ENCODE assay signal across 31 cellular contexts in the genomic region with DNA sequence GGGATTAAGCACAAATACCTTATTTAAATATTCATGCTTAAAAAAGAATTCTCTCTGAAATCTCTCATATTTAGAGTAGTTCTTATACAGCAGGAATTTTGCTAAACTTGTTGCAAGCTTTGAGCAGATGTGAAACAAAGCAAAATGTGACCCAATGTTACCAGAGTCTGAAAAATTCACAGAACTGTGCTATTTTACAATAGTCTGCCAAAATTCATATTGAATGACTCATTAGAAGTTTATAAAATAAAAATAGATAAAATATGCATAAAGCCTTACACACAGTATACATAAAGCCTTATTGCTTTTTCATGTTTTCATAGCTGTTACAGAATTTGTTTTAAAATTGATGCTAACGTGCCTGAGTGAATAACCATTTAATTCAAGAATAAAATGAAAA. TPM values are rescaled to one million over a fixed set of nuclear protein-coding genes. Genes with fewer than 3 reads are reported as not detected.
DNase-seq lines count a peak whose midpoint lies in the region; ATAC-seq, FAIRE-seq and TF ChIP-seq lines count a peak whose summit lies in the region.
"Had no signal": no experiment of that assay in that cellular context is flagged by ENCODE, and none has a peak within 500 bp of the region (broad histone marks: within the 10 kb centered on the region; RNA-seq: fewer than 3 reads in every experiment).

No MANE protein-coding gene starts in this region.

- H3K9ac ChIP-seq in endothelial cell of umbilical vein (replicated peaks; ENCODE audit: extremely low read depth, insufficient read depth, low read length) (peak overlapping the region; percentile 32), mesendoderm (ENCODE audit: low read length) (no peak overlapping the region)

- TF ChIP-seq POLR2A in endothelial cell of umbilical vein (IDR thresholded peaks at IDR 0.05; ENCODE audit: low read depth, low read length): no peak

- no peak overlapping the region for H4K8ac ChIP-seq in mesendoderm (ENCODE audit: low read depth, low read length)

- H4K5ac ChIP-seq in mesendoderm (ENCODE audit: low read length): no peak overlapping the region

- H3K4ac ChIP-seq in mesendoderm (ENCODE audit: low read depth, low read length): no peak overlapping the region

- H3K27ac ChIP-seq in endothelial cell of umbilical vein (ENCODE audit: insufficient read depth, low read depth, low read length): peak overlapping the region; percentile 68
- H3K27ac ChIP-seq in CD8-positive, alpha-beta T cell (ENCODE audit: low read depth, low read length): no peak overlapping the region
- H3K27ac ChIP-seq in mesendoderm (ENCODE audit: low read depth, low read length): no peak overlapping the region
- H3K27ac ChIP-seq: gastrocnemius medialis, left lung, pancreas, skin epidermis had no signal

- H3K4me2 ChIP-seq in endothelial cell of umbilical vein (ENCODE audit: insufficient read depth, low read length) (peak overlapping the region; percentile 79), mesendoderm (ENCODE audit: low read length) (no peak overlapping the region)

- no peak overlapping the region for H3K56ac ChIP-seq in mesendoderm (ENCODE audit: low read length)

- H3K27me3 ChIP-seq in endothelial cell of umbilical vein (ENCODE audit: control insufficient read depth in 2 of 2, insufficient read depth in 2 of 2, low read length in 2 of 2) (no peaks in the 10 kb centered on the region), mesendoderm (ENCODE audit: insufficient read depth, low read length, poor library complexity) (no peaks in the 10 kb centered on the region)
- no peaks in the 10 kb centered on the region for H3K27me3 ChIP-seq in CD8-positive, alpha-beta T cell (ENCODE audit: insufficient read depth, low read length)
- H3K27me3 ChIP-seq: gastrocnemius medialis, left lung, pancreas had no signal

- H3K4me1 ChIP-seq in endothelial cell of umbilical vein (ENCODE audit: control insufficient read depth, extremely low read depth, insufficient read depth, low read length): peaks cover 44% of the 10 kb centered on the region
- H3K4me1 ChIP-seq in CD8-positive, alpha-beta T cell (ENCODE audit: insufficient read depth, low read length): no peaks in the 10 kb centered on the region
- no peaks in the 10 kb centered on the region for H3K4me1 ChIP-seq in mesendoderm (ENCODE audit: control insufficient read depth, low read depth, low read length)
- H3K4me1 ChIP-seq: BE2C, gastrocnemius medialis, HAP-1, left lung, pancreas had no signal

- no peak overlapping the region for H3K18ac ChIP-seq in mesendoderm (ENCODE audit: low read length)

- H3K9me3 ChIP-seq in endothelial cell of umbilical vein (replicated peaks; ENCODE audit: control insufficient read depth, insufficient read depth, low read length): no peaks in the 10 kb centered on the region
- no peaks in the 10 kb centered on the region for H3K9me3 ChIP-seq in CD8-positive, alpha-beta T cell (ENCODE audit: low read length)
- H3K9me3 ChIP-seq: BE2C, gastrocnemius medialis, HAP-1, left lung, pancreas had no signal

- no peaks in the 10 kb centered on the region for H3K79me1 ChIP-seq in mesendoderm (ENCODE audit: low read length)

- no CpG with 5 or more reads among the region's 1 CpG for WGBS in mesendoderm (ENCODE audit: extremely low coverage, insufficient coverage, low lambda C conversion rate)

- H3K27ac Mint-ChIP-seq in CD8-positive, alpha-beta T cell: no peak overlapping the region
- H3K27ac Mint-ChIP-seq: activated CD4-positive, alpha-beta memory T cell treated with anti-CD3 and anti-CD28 coated beads for 36 hours; activated naive CD4-positive, alpha-beta T cell treated with anti-CD3 and anti-CD28 coated beads for 36 hours; CD8-positive, alpha-beta memory T cell; stimulated activated memory B cell treated with anti-CD40 and anti-IgM and Interleukin-4, amounts not matched to agents 10 μg/mL and 1 μg/mL and 100 μg/mL, for 72 hours had no signal

- no peaks in the 10 kb centered on the region for H3K4me1 Mint-ChIP-seq in CD8-positive, alpha-beta T cell (ENCODE audit: low read depth)
- H3K4me1 Mint-ChIP-seq: CD8-positive, alpha-beta memory T cell; central memory CD8-positive, alpha-beta T cell; stimulated activated memory B cell treated with anti-CD40 and anti-IgM and Interleukin-4, amounts not matched to agents 10 μg/mL and 1 μg/mL and 100 μg/mL, for 72 hours had no signal

- BruUV-seq in endothelial cell of umbilical vein (replicated peaks; lab: Mats Ljungman, UMichigan): no TSS peak

- intact Hi-C loops in endothelial cell of umbilical vein (cut with micrococcal nuclease): no loop called here
- intact Hi-C loops in CD8-positive, alpha-beta T cell (cut with DNase I, micrococcal nuclease): no loop called here

- H2AK5ac ChIP-seq in mesendoderm (ENCODE audit: low read length): no peak overlapping the region

- CTCF ChIA-PET in endothelial cell of umbilical vein (lab: Charles Lee): interaction anchor here (0.7 to 1.2 kb wide), 3 partner anchors 10 to 17 kb away, joined by 4 to 7 read pairs (median 6); partner anchors contain the start of gene RHOJ
- CTCF ChIA-PET in CD8-positive, alpha-beta T cell (lab: Charles Lee): no interaction called here

- H3K36me3 ChIP-seq in endothelial cell of umbilical vein (ENCODE audit: control insufficient read depth in 2 of 2, extremely low read depth in 1 of 2, insufficient read depth in 2 of 2, low read length in 2 of 2) (no peaks in the 10 kb centered on the region), mesendoderm (ENCODE audit: control insufficient read depth, insufficient read depth, low read length) (no peaks in the 10 kb centered on the region)
- H3K36me3 ChIP-seq in CD8-positive, alpha-beta T cell (ENCODE audit: insufficient read depth, low read length): no peaks in the 10 kb centered on the region
- H3K36me3 ChIP-seq: BE2C, gastrocnemius medialis, HAP-1, left lung, pancreas had no signal

- no peaks in the 10 kb centered on the region for H3K9me3 Mint-ChIP-seq in CD8-positive, alpha-beta T cell
- H3K9me3 Mint-ChIP-seq: activated CD4-positive, alpha-beta memory T cell treated with anti-CD3 and anti-CD28 coated beads for 36 hours; activated naive CD4-positive, alpha-beta T cell treated with anti-CD3 and anti-CD28 coated beads for 36 hours had no signal

- no peak overlapping the region for H2BK15ac ChIP-seq in mesendoderm (replicated peaks; ENCODE audit: low read depth)

- TF ChIP-seq CTCF in astrocyte of the cerebellum (IDR thresholded peaks at IDR 0.05; ENCODE audit: low read depth, low read length, missing control alignments) (no peak), endothelial cell of umbilical vein (IDR thresholded peaks at IDR 0.05; ENCODE audit: extremely low read depth in 1 of 2, insufficient read depth in 1 of 2, low read depth in 1 of 2, low read length in 2 of 2) (no peak)
- no peak for TF ChIP-seq CTCF in CD8-positive, alpha-beta T cell (IDR thresholded peaks at IDR 0.05)

- peaks cover 3% of the 10 kb centered on the region for H3K27me3 Mint-ChIP-seq in CD8-positive, alpha-beta T cell (ENCODE audit: low read depth)
- H3K27me3 Mint-ChIP-seq: activated CD4-positive, alpha-beta memory T cell treated with anti-CD3 and anti-CD28 coated beads for 36 hours had no signal

- no peak for ATAC-seq in CD8-positive, alpha-beta T cell
- ATAC-seq: gastrocnemius medialis; GM12878; HepG2; left lung; pancreas; stimulated activated memory B cell treated with anti-CD40 and anti-IgM and Interleukin-4, amounts not matched to agents 10 μg/mL and 1 μg/mL and 100 μg/mL, for 72 hours had no signal

- H4K20me1 ChIP-seq in endothelial cell of umbilical vein (replicated peaks; ENCODE audit: control insufficient read depth, extremely low read depth, insufficient read depth, low read length): no peaks in the 10 kb centered on the region

- no peak overlapping the region for H3K4me3 Mint-ChIP-seq in CD8-positive, alpha-beta T cell
- H3K4me3 Mint-ChIP-seq: activated CD4-positive, alpha-beta memory T cell treated with anti-CD3 and anti-CD28 coated beads for 36 hours; activated naive CD4-positive, alpha-beta T cell treated with anti-CD3 and anti-CD28 coated beads for 36 hours; CD8-positive, alpha-beta memory T cell; central memory CD8-positive, alpha-beta T cell; stimulated activated memory B cell treated with anti-CD40 and anti-IgM and Interleukin-4, amounts not matched to agents 10 μg/mL and 1 μg/mL and 100 μg/mL, for 72 hours had no signal

- POLR2A ChIA-PET in endothelial cell of umbilical vein (lab: Charles Lee): interaction anchor here (2.1 kb wide), 1 partner anchor 18 kb away, joined by 9 read pairs; the partner anchor contains the start of gene RHOJ
- POLR2A ChIA-PET in CD8-positive, alpha-beta T cell (lab: Charles Lee): no interaction called here

- peak; percentile 37 for FAIRE-seq in endothelial cell of umbilical vein (lab: Jason Lieb, UNC)
- FAIRE-seq: GM12878, HepG2, pancreas had no signal

- H3K79me2 ChIP-seq in endothelial cell of umbilical vein (ENCODE audit: control insufficient read depth, insufficient read depth, low read length) (no peaks in the 10 kb centered on the region), mesendoderm (ENCODE audit: control insufficient read depth, insufficient read depth, low read length) (no peaks in the 10 kb centered on the region)

- H2AFZ ChIP-seq in endothelial cell of umbilical vein (ENCODE audit: low read depth, low read length): peak overlapping the region; percentile 23

- DNase-seq in GM03348 (ENCODE audit: low spot score) (peak; percentile 56), astrocyte of the cerebellum (ENCODE audit: low read depth) (peak; percentile 35), endothelial cell of umbilical vein (ENCODE audit: low read depth, low spot score) (peak; percentile 76), hepatic stellate cell (ENCODE audit: low spot score) (peak; percentile 27), mesendoderm (no peak), NCI-H187 (lab: John Stamatoyannopoulos, UW) (no peak)
- no peak for DNase-seq in activated effector memory CD4-positive, alpha-beta T cell treated with Interleukin-2 at 50 U/mL for 16 hours
- DNase-seq in CD8-positive, alpha-beta T cell: no peak
- DNase-seq: activated CD4-positive, alpha-beta memory T cell treated with anti-CD3 and anti-CD28 coated beads for 36 hours; activated CD4-positive, CD25-positive, alpha-beta regulatory T cell treated with anti-CD3 and anti-CD28 coated beads, Interleukin-2, amount 50 U/mL, for 72 hours; activated naive CD4-positive, alpha-beta T cell treated with anti-CD3 and anti-CD28 coated beads for 36 hours; amniotic stem cell; BE2C; CD8-positive, alpha-beta memory T cell; gastrocnemius medialis; left lung; mesenchymal stem cell; NCI-H1417; NCI-H2081; NCI-H226; NCI-H526 treated with DMSO at 0.1 percent for 48 hours; pancreas; SHP77; trophoblast cell had no signal

- no peak overlapping the region for H2BK120ac ChIP-seq in mesendoderm (ENCODE audit: low read depth, low read length)

- no peaks in the 10 kb centered on the region for H3K9me1 ChIP-seq in endothelial cell of umbilical vein (replicated peaks; ENCODE audit: control insufficient read depth, extremely low read depth, insufficient read depth, low read length)

- H3K4me3 ChIP-seq in astrocyte of the cerebellum (ENCODE audit: low read depth, low read length): no peak overlapping the region
- no peak overlapping the region for H3K4me3 ChIP-seq in endothelial cell of umbilical vein (replicated peaks in 1 of 3; ENCODE audit: insufficient read depth in 1 of 3, low read depth in 1 of 3, low read length in 3 of 3)
- no peak overlapping the region for H3K4me3 ChIP-seq in CD8-positive, alpha-beta T cell (ENCODE audit: low read depth, low read length)
- H3K4me3 ChIP-seq in mesendoderm (ENCODE audit: low read length): no peak overlapping the region
- H3K4me3 ChIP-seq: gastrocnemius medialis, GM12878, HAP-1, left lung, pancreas, skin epidermis had no signal

- in situ Hi-C loops in astrocyte of the cerebellum (cut with HindIII; ENCODE audit: low sequenced_read_pairs): no loop called here

- no peak overlapping the region for H3K23ac ChIP-seq in mesendoderm (ENCODE audit: low read length)

- no peak overlapping the region for H2BK5ac ChIP-seq in mesendoderm (ENCODE audit: low read length)

- dilution Hi-C loops in endothelial cell of umbilical vein (cut with MboI; ENCODE audit: extremely low pct_ligation_motif_present, low sequenced_read_pairs): no loop called here

- H3K36me3 Mint-ChIP-seq in CD8-positive, alpha-beta T cell: no peaks in the 10 kb centered on the region
- H3K36me3 Mint-ChIP-seq: activated CD4-positive, alpha-beta memory T cell treated with anti-CD3 and anti-CD28 coated beads for 36 hours; CD8-positive, alpha-beta memory T cell; stimulated activated memory B cell treated with anti-CD40 and anti-IgM and Interleukin-4, amounts not matched to agents 10 μg/mL and 1 μg/mL and 100 μg/mL, for 72 hours had no signal

RNA-seq across cellular contexts. Expression of gene RHOJ, which starts 17.8 kb away (rescaled TPM):
- total RNA-seq in endothelial cell of umbilical vein: 177 and 191 TPM in 2 replicates
- polyA plus RNA-seq in endothelial cell of umbilical vein: 485 and 486 TPM in 2 replicates
- 449 and 481 TPM in 2 replicates for polyA plus RNA-seq in endothelial cell of umbilical vein (2011; cell fraction: cytosol; rRNA removed)
- polyA plus RNA-seq in endothelial cell of umbilical vein (2011; cell fraction: nucleus; rRNA removed): 868 and 1,006 TPM in 2 replicates
- 280 and 281 TPM in 2 replicates for polyA plus RNA-seq in endothelial cell of umbilical vein (2012)
- 1,842 and 2,031 TPM in 2 replicates for polyA minus RNA-seq in endothelial cell of umbilical vein
- polyA minus RNA-seq in endothelial cell of umbilical vein (2011; cell fraction: cytosol; rRNA and poly(A)+ RNA removed): not detected
- polyA minus RNA-seq in endothelial cell of umbilical vein (2011; cell fraction: nucleus; rRNA and poly(A)+ RNA removed): 1,100 and 1,279 TPM in 2 replicates
- not detected for total RNA-seq in CD8-positive, alpha-beta T cell
- 0.07 TPM for polyA plus RNA-seq in mesendoderm (2013, experiment 1 of 2)
- polyA plus RNA-seq in mesendoderm (2013, experiment 2 of 2): 0.17 TPM
- total RNA-seq: activated CD4-positive, alpha-beta memory T cell treated with anti-CD3 and anti-CD28 coated beads for 36 hours; activated naive CD4-positive, alpha-beta T cell treated with anti-CD3 and anti-CD28 coated beads for 36 hours; CD8-positive, alpha-beta memory T cell; GM12878; T-helper 2 cell treated with Interferon-gamma antibody and Interleukin-4, amounts not matched to agents 100 ng/mL and 5 ng/mL, for 36 hours had no signal
- polyA plus RNA-seq: CD8-positive, alpha-beta memory T cell; GM12878 had no signal

Comparison
In these comparisons a context has a peak if more than half of its experiments do, and no peak if none do; other contexts are left out.
1. DNase-seq: peak in GM03348 (single experiment), astrocyte of the cerebellum (single experiment), endothelial cell of umbilical vein (single experiment) and hepatic stellate cell (single experiment); none in activated effector memory CD4-positive, alpha-beta T cell treated with Interleukin-2 at 50 U/mL for 16 hours (single experiment), CD8-positive, alpha-beta T cell (0 of 7), mesendoderm (single experiment) and NCI-H187 (0 of 2).
2. RNA of gene RHOJ, which starts 17.8 kb away (total RNA-seq): 177 to 191 TPM in endothelial cell of umbilical vein; not detected in CD8-positive, alpha-beta T cell; every median in the first group is over 100 times any median in the second.